13 cellular contexts compared by ENCODE assay signal in the genomic region with DNA sequence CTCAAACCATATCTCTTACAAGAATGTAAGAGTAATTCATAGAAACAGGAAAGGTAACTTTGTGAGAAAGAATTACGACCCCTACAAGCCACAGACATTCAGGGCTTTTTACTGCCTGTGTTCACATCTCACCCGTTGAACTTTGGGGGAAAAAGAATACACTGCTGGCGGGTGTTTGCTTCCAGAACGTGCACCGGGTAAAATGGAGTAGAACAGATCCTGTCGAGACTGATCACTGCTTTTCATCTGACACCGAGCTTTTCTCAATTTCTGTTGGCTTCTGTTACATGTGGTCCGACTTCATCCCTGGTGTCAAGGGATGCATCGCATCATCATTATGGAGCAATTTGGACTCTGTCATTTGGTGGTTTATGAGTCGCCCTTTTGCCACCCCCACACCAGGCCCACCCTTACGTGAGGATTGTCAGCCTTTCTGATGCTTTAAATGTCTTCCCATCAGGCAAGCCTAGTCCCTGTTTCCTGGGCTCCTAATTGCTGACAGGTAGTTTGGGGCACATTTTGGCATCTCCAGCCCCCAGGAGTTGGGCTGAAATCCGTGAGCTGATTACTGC.
DNase-seq lines count a peak whose midpoint lies in the region; ATAC-seq, FAIRE-seq and TF ChIP-seq lines count a peak whose summit lies in the region.
"Had no signal": no experiment of that assay in that cellular context is flagged by ENCODE, and none has a peak within 500 bp of the region (broad histone marks: within the 10 kb centered on the region; RNA-seq: fewer than 3 reads in every experiment).

No MANE protein-coding gene starts in this region.

- H3K36me3 ChIP-seq in smooth muscle cell (ENCODE audit: low read depth) = no peaks in the 10 kb centered on the region
- H3K36me3 ChIP-seq: right lobe of liver had no signal

- ATAC-seq in GM19035 (IDR thresholded peaks at IDR 0.05; ENCODE audit: unreplicated experiment) = no peak
- ATAC-seq: GM12878 had no signal

- H3K4me2 ChIP-seq in smooth muscle cell = peak overlapping the region; percentile 48

- no peak overlapping the region for H3K4me3 ChIP-seq in smooth muscle cell
- H3K4me3 ChIP-seq: GM12878, right lobe of liver had no signal

- H3K9ac ChIP-seq in smooth muscle cell (ENCODE audit: low read depth) = no peak overlapping the region

- no peak overlapping the region for H2AFZ ChIP-seq in smooth muscle cell (ENCODE audit: low read depth)

- TF ChIP-seq CTCF in smooth muscle cell (IDR thresholded peaks at IDR 0.05; ENCODE audit: borderline replicate concordance, insufficient read depth, poor library complexity, severe bottlenecking) = no peak

- peak; percentile 74 for FAIRE-seq in HTR-8/SVneo (lab: Jason Lieb, UNC)
- FAIRE-seq: endothelial cell of umbilical vein, GM12878 had no signal

- H3K27me3 ChIP-seq in smooth muscle cell (ENCODE audit: low read depth) = no peaks in the 10 kb centered on the region
- H3K27me3 ChIP-seq: right lobe of liver had no signal

- DNase-seq in HTR-8/SVneo (ENCODE audit: insufficient read length, low spot score) (no peak), smooth muscle cell (lab: John Stamatoyannopoulos, UW; ENCODE audit: unreplicated experiment) (no peak), MV-4-11 (lab: John Stamatoyannopoulos, UW) (no peak), dermis blood vessel endothelial cell (no peak)
- DNase-seq in activated CD4-positive, alpha-beta T cell treated with anti-CD3 and anti-CD28 coated beads, Interleukin-2, amount 50 U/mL, for 4 hours = peak; percentile 17
- peak; percentile 9 for DNase-seq in central memory CD4-positive, alpha-beta T cell
- DNase-seq: activated B cell treated with CpG ODN at 0.5 μM for 24 hours, Kasumi-1, right lobe of liver, RPMI8226 had no signal

- H3F3A ChIP-seq in smooth muscle cell (ENCODE audit: low read depth) = no peaks in the 10 kb centered on the region

- H4K20me1 ChIP-seq in smooth muscle cell (ENCODE audit: low read depth) = no peaks in the 10 kb centered on the region

- 49% methylated on average over 12 of the region's 12 CpGs for WGBS in smooth muscle cell (ENCODE audit: low lambda C conversion rate)

- H3K4me1 ChIP-seq in smooth muscle cell (ENCODE audit: low read depth) = no peaks in the 10 kb centered on the region

- no peaks in the 10 kb centered on the region for H3K9me3 ChIP-seq in smooth muscle cell (replicated peaks; ENCODE audit: low read depth)
- H3K9me3 ChIP-seq: right lobe of liver had no signal

- peak overlapping the region; percentile 17 for H3K27ac ChIP-seq in smooth muscle cell (ENCODE audit: low read depth)
- H3K27ac ChIP-seq: right lobe of liver had no signal

- no peaks in the 10 kb centered on the region for H3K79me2 ChIP-seq in smooth muscle cell (ENCODE audit: low read depth)

Comparison
In these comparisons a context has a peak if more than half of its experiments do, and no peak if none do; other contexts are left out.
1. DNase-seq: peak in activated CD4-positive, alpha-beta T cell treated with anti-CD3 and anti-CD28 coated beads, Interleukin-2, amount 50 U/mL, for 4 hours (2 of 2) and central memory CD4-positive, alpha-beta T cell (single experiment); none in HTR-8/SVneo (single experiment), smooth muscle cell (single experiment), MV-4-11 (single experiment) and dermis blood vessel endothelial cell (single experiment).